Comparison of ENCODE assay signal across 23 cellular contexts in the genomic region with DNA sequence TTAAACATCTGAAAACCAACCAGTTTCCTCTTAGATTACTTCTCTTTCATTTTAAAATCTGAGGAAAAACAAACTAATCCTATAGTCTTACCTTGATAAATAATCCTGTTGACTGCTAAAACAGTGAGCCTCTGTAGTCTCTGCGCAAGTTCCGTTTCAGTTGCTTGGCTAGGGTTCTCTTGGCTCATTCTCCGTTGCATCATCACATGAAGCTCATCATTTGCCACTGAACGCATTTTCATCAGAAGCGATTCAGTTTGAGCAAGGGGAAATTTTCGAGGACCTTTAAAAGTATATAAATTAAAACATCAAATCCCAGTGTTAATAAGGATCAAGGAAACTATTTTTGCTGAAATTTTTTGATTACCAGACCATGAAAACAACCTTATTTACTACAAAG.
"Had no signal": no experiment of that assay in that cellular context is flagged by ENCODE, and none has a peak within 500 bp of the region (broad histone marks: within the 10 kb centered on the region; RNA-seq: fewer than 3 reads in every experiment).

No MANE protein-coding gene starts in this region.

- H3K27me3 ChIP-seq: brain microvascular endothelial cell, cardiac muscle cell, MG63, SJCRH30 had no signal

- H3K27me3 Mint-ChIP-seq: activated CD4-positive, alpha-beta memory T cell treated with anti-CD3 and anti-CD28 coated beads for 36 hours; activated CD4-positive, alpha-beta T cell treated with anti-CD3 and anti-CD28 coated beads, Interleukin-2, amount 10 ng/mL, durations not matched to agents 7 days and 5 days; activated naive CD8-positive, alpha-beta T cell; activated T-helper 17 cell treated with anti-CD3 and anti-CD28 coated beads, Interleukin-2, amount 50 U/mL, for 72 hours had no signal

- H3K4me2 ChIP-seq: SK-N-SH had no signal

- H3K4me1 ChIP-seq: SJCRH30 had no signal

- H3K4me1 Mint-ChIP-seq: activated CD4-positive, alpha-beta T cell treated with anti-CD3 and anti-CD28 coated beads, Interleukin-2, amount 10 ng/mL, durations not matched to agents 7 days and 5 days; activated T-helper 17 cell treated with anti-CD3 and anti-CD28 coated beads, Interleukin-2, amount 50 U/mL, for 72 hours had no signal

- ATAC-seq: activated T-helper 17 cell treated with anti-CD3 and anti-CD28 coated beads, Interleukin-2, amount 50 U/mL, for 72 hours had no signal

- H3K27ac ChIP-seq: brain microvascular endothelial cell, cardiac muscle cell, SJCRH30, VCaP had no signal

- H3K4me3 ChIP-seq: cardiac muscle cell, MG63, SJCRH30 had no signal

- H3K9ac ChIP-seq: SK-N-SH had no signal

- H3K27ac Mint-ChIP-seq: activated CD4-positive, alpha-beta memory T cell treated with anti-CD3 and anti-CD28 coated beads for 36 hours; activated CD4-positive, alpha-beta T cell treated with anti-CD3 and anti-CD28 coated beads, Interleukin-2, amount 10 ng/mL, durations not matched to agents 7 days and 5 days; activated naive CD4-positive, alpha-beta T cell treated with anti-CD3 and anti-CD28 coated beads for 36 hours; activated naive CD8-positive, alpha-beta T cell; activated T-helper 17 cell treated with anti-CD3 and anti-CD28 coated beads, Interleukin-2, amount 50 U/mL, for 72 hours had no signal

- H3K9me3 Mint-ChIP-seq: activated CD4-positive, alpha-beta memory T cell treated with anti-CD3 and anti-CD28 coated beads for 36 hours; activated CD4-positive, alpha-beta T cell treated with anti-CD3 and anti-CD28 coated beads, Interleukin-2, amount 10 ng/mL, durations not matched to agents 7 days and 5 days; activated naive CD4-positive, alpha-beta T cell treated with anti-CD3 and anti-CD28 coated beads for 36 hours; activated T-helper 17 cell treated with anti-CD3 and anti-CD28 coated beads, Interleukin-2, amount 50 U/mL, for 72 hours had no signal

- H3K36me3 ChIP-seq: brain microvascular endothelial cell, cardiac muscle cell, SJCRH30 had no signal

- DNase-seq: activated CD4-positive, alpha-beta memory T cell treated with anti-CD3 and anti-CD28 coated beads for 36 hours; activated CD4-positive, alpha-beta T cell treated with anti-CD3 and anti-CD28 coated beads, Interleukin-2, amount 10 ng/mL, durations not matched to agents 7 days and 5 days; activated CD4-positive, CD25-positive, alpha-beta regulatory T cell; activated CD8-positive, alpha-beta memory T cell treated with anti-CD3 and anti-CD28 coated beads for 24 hours; activated gamma-delta T cell; activated naive CD4-positive, alpha-beta T cell treated with anti-CD3 and anti-CD28 coated beads for 36 hours; activated T-cell treated with anti-CD3 and anti-CD28 coated beads for 4 hours; activated T-cell treated with anti-CD3 and anti-CD28 coated beads, Interleukin-2, amount 50 U/mL, for 48 hours; brain microvascular endothelial cell; NCI-H1048; NCI-H146; NCI-H187 treated with DMSO at 0.1 percent for 48 hours; NCI-H2081 treated with DMSO at 0.1 percent for 48 hours; NCI-H526; NCI-H774; SJCRH30; SK-N-SH; T-helper 1 cell had no signal

- H3K4me3 Mint-ChIP-seq: activated CD4-positive, alpha-beta memory T cell treated with anti-CD3 and anti-CD28 coated beads for 36 hours; activated CD4-positive, alpha-beta T cell treated with anti-CD3 and anti-CD28 coated beads, Interleukin-2, amount 10 ng/mL, durations not matched to agents 7 days and 5 days; activated naive CD4-positive, alpha-beta T cell treated with anti-CD3 and anti-CD28 coated beads for 36 hours; activated naive CD8-positive, alpha-beta T cell; activated T-helper 17 cell treated with anti-CD3 and anti-CD28 coated beads, Interleukin-2, amount 50 U/mL, for 72 hours had no signal

- H3K9me3 ChIP-seq: MG63, SJCRH30, SK-N-SH had no signal
